Comparison of ENCODE assay signal across 9 cellular contexts in the genomic region with DNA sequence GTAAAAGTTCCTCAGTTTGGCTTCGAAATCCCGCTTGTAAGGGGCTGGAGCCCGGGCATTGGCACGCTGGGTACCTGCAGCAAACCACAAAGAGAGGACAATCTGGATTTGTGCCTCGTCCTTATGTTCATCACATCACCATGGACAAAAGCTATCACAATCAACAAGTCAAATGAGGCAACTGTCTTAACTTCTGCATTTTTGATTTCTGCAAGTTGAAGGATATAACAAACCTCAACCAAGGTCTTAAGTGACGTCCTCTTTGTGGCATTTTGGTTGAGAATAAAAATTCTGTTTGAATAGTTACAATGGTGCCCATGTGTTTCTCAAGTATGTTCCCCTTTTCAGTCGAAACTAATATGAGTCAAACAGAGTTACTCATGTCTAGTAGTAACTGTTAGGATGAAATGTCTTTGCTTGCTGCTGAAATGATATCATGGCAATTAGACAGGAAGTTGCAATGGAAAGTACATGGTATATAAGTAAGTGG.
DNase-seq lines count a peak whose midpoint lies in the region; ATAC-seq and TF ChIP-seq lines count a peak whose summit lies in the region.
"Had no signal": no experiment of that assay in that cellular context is flagged by ENCODE, and none has a peak within 500 bp of the region (broad histone marks: within the 10 kb centered on the region; RNA-seq: fewer than 3 reads in every experiment).

No MANE protein-coding gene starts in this region.

- no peaks in the 10 kb centered on the region for H3K27me3 ChIP-seq in sigmoid colon
- H3K27me3 ChIP-seq: tibial artery had no signal

- H3K9me3 ChIP-seq in sigmoid colon = no peaks in the 10 kb centered on the region
- H3K9me3 ChIP-seq: tibial artery had no signal

- intact Hi-C loops in sciatic nerve (cut with DNase I) (no loop called here), sigmoid colon (cut with DNase I) (no loop called here)

- ATAC-seq in GM18498 (IDR thresholded peaks at IDR 0.05; ENCODE audit: unreplicated experiment) = peak; percentile 85
- ATAC-seq in GM21825 (IDR thresholded peaks at IDR 0.05; ENCODE audit: unreplicated experiment) = peak; percentile 85
- peak; percentile 73 for ATAC-seq in sciatic nerve

- in situ Hi-C loops in astrocyte of the spinal cord (cut with HindIII; ENCODE audit: low sequenced_read_pairs) = no loop called here

- WGBS in sigmoid colon, 2 donors = 53 to 80% methylated on average over 7 of the region's 7 CpGs

- no peak for TF ChIP-seq POLR2A in sigmoid colon (IDR thresholded peaks at IDR 0.05)

- DNase-seq in LHCN-M2 (ENCODE audit: low read depth) (peak; percentile 88), astrocyte of the spinal cord (ENCODE audit: low read depth, low spot score) (peak; percentile 46), sciatic nerve (ENCODE audit: low spot score) (no peak), SW 1271 (lab: John Stamatoyannopoulos, UW) (no peak), ecto neural progenitor cell (ENCODE audit: low spot score) (no peak), sigmoid colon (no peak)

- H3K4me3 ChIP-seq in astrocyte of the spinal cord (ENCODE audit: low read depth, low read length) (no peak overlapping the region), sigmoid colon (no peak overlapping the region)
- H3K4me3 ChIP-seq: tibial artery had no signal

- peak overlapping the region in 1 of 4 donors; percentile 8 for H3K27ac ChIP-seq in sigmoid colon
- H3K27ac ChIP-seq: tibial artery had no signal

- peak in 1 of 4 donors; percentile 24 for TF ChIP-seq EP300 in sigmoid colon (IDR thresholded peaks at IDR 0.05)

- no peaks in the 10 kb centered on the region for H3K4me1 ChIP-seq in sigmoid colon

- H3K36me3 ChIP-seq in sigmoid colon = no peaks in the 10 kb centered on the region
- H3K36me3 ChIP-seq: tibial artery had no signal

- TF ChIP-seq CTCF in astrocyte of the spinal cord (IDR thresholded peaks at IDR 0.05; ENCODE audit: low read depth, low read length) (no peak), sigmoid colon (IDR thresholded peaks at IDR 0.05) (no peak)

Comparison
In these comparisons a context has a peak if more than half of its experiments do, and no peak if none do; other contexts are left out.
1. DNase-seq: peak in LHCN-M2 (single experiment) and astrocyte of the spinal cord (single experiment); none in sciatic nerve (single experiment), SW 1271 (0 of 2), ecto neural progenitor cell (single experiment) and sigmoid colon (single experiment).
2. Peak in every context shown above with its lines, with median percentiles within 50 percentile points of each other: ATAC-seq.